In the genomic region with DNA sequence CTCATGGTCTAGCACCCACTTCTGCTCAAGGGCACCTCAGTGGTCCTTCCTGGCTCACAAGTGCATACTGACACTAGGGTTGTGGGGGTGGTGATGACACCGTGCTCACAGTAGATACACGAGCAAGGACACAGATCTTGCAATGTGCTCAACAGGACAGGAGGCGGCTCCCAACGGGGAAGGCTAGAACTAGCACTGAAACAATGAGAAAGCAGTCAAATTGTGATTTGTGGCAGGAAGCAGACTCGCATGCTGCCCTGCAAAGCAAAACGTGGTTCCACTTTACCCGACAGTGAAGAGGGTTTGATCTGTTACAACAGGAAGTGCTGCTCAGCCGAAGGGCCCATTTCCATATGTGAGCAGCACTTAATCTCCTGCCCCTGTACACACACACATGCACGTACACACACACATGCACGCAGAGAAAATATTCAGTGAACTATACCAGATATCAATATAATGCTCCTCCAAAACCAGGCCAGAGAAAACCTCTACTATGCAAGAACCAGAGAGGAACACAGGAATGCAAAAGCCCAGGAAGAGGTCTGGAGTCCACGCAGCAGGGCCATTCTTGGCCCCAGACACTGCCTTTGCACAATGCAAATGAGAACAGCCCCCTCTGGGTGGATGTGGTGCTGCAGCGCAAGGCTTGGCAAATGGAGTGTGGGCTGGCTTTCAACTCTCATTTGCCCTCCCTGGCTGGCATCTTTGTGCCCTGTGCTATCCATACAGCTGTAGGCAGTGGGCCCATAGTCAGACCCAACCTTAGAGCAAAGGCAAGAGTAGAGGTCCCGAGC, we compare ENCODE assay signal across 9 cellular contexts. TPM values are rescaled to one million over a fixed set of nuclear protein-coding genes. Genes with fewer than 3 reads are reported as not detected.
DNase-seq lines count a peak whose midpoint lies in the region; ATAC-seq and TF ChIP-seq lines count a peak whose summit lies in the region.
"Had no signal": no experiment of that assay in that cellular context is flagged by ENCODE, and none has a peak within 500 bp of the region (broad histone marks: within the 10 kb centered on the region; RNA-seq: fewer than 3 reads in every experiment).

No MANE protein-coding gene starts in this region.

- peaks cover 14% of the 10 kb centered on the region for H3K4me1 ChIP-seq in DOHH2 (ENCODE audit: control insufficient read depth, low read length)

- intact Hi-C loops in left ventricle myocardium superior (cut with micrococcal nuclease): no loop called here

- H3K4me3 ChIP-seq in DOHH2 (ENCODE audit: low read length): peak overlapping the region; percentile 38

- peak overlapping the region; percentile 36 for H3K4me2 ChIP-seq in DOHH2 (ENCODE audit: low read length)

- H3K27me3 ChIP-seq in DOHH2 (ENCODE audit: control insufficient read depth, low read length): no peaks in the 10 kb centered on the region

- H3K27ac ChIP-seq in DOHH2 (ENCODE audit: low read depth, low read length) (peak overlapping the region; percentile 19; the same call in 1 of the 2 replicates), caudate nucleus (ENCODE audit: low read depth, low read length) (no peak overlapping the region)

- no peaks in the 10 kb centered on the region for H3K36me3 ChIP-seq in DOHH2 (ENCODE audit: control insufficient read depth, low read length)

- no peaks in the 10 kb centered on the region for H3F3A ChIP-seq in DOHH2 (ENCODE audit: control insufficient read depth, insufficient read depth)

- H4K20me1 ChIP-seq in DOHH2 (ENCODE audit: control insufficient read depth, insufficient read depth, low read depth, low read length): no peaks in the 10 kb centered on the region

- H3K9me3 ChIP-seq in DOHH2 (ENCODE audit: control insufficient read depth, insufficient read depth, low read length): no peaks in the 10 kb centered on the region

- DNase-seq in activated CD4-positive, alpha-beta T cell treated with anti-CD3 and anti-CD28 coated beads, Interleukin-2, amount 50 U/mL, for 48 hours: peak; percentile 33 to 47
- peak; percentile 75 for DNase-seq in left kidney (ENCODE audit: low read depth, low spot score)
- no peak for DNase-seq in left ventricle myocardium superior
- no peak for DNase-seq in caudate nucleus (lab: John Stamatoyannopoulos, UW)
- DNase-seq in foreskin melanocyte: no peak

- ATAC-seq in GM21381 (IDR thresholded peaks at IDR 0.05; ENCODE audit: unreplicated experiment) (peak; percentile 81), HG03521 (IDR thresholded peaks at IDR 0.05; ENCODE audit: unreplicated experiment) (peak; percentile 66), left ventricle myocardium superior (no peak)

- no peaks in the 10 kb centered on the region for H3K79me2 ChIP-seq in DOHH2 (ENCODE audit: control insufficient read depth, low read length)

- TF ChIP-seq CTCF in DOHH2 (IDR thresholded peaks at IDR 0.05; ENCODE audit: low read depth, low read length, poor library complexity, severe bottlenecking): peak; percentile 26

- H3K9me2 ChIP-seq in DOHH2 (replicated peaks; ENCODE audit: control insufficient read depth, low read length): no peaks in the 10 kb centered on the region

RNA-seq across cellular contexts. Expression of a gene that starts 47.1 kb away (rescaled TPM):
- total RNA-seq in left ventricle myocardium superior: 0.25 TPM
- total RNA-seq: fibroblast of lung had no signal

Comparison
In these comparisons a context has a peak if more than half of its experiments do, and no peak if none do; other contexts are left out.
1. DNase-seq: peak in activated CD4-positive, alpha-beta T cell treated with anti-CD3 and anti-CD28 coated beads, Interleukin-2, amount 50 U/mL, for 48 hours (2 of 2) and left kidney (single experiment); none in left ventricle myocardium superior (single experiment), caudate nucleus (0 of 61) and foreskin melanocyte (single experiment).